In genomic region chr13:111165189-111165588, GRCh38 we compare ENCODE assay signal across 15 cellular contexts.
A peak's percentile ranks its signal among the peaks of the same experiment; 100 is the strongest.
DNase-seq lines count a peak whose midpoint lies in the region; ATAC-seq and TF ChIP-seq lines count a peak whose summit lies in the region.
"Had no signal": no experiment of that assay in that cellular context is flagged by ENCODE, and none has a peak within 500 bp of the region (broad histone marks: within the 10 kb centered on the region; RNA-seq: fewer than 3 reads in every experiment).

No MANE protein-coding gene starts in this region.

- H3K9me2 ChIP-seq in OCI-LY1 (ENCODE audit: low read depth, low read length): no peaks in the 10 kb centered on the region

- H3K79me2 ChIP-seq in OCI-LY1 (ENCODE audit: insufficient read depth, low read length): peaks cover 87% of the 10 kb centered on the region

- H3K9me3 ChIP-seq in OCI-LY1 (ENCODE audit: low read length): 0 out of 2 replicates have a peak, but pooled peaks cover under 1% of the 10 kb centered on the region
- H3K9me3 ChIP-seq: A549, right lobe of liver, upper lobe of right lung had no signal

- DNase-seq in GM06990 (ENCODE audit: extremely low read depth, insufficient read length): no peak
- DNase-seq in stimulated activated naive CD4-positive, alpha-beta T cell treated with Interleukin-2 at 50 U/mL for 16 hours (lab: John Stamatoyannopoulos, UW): no peak
- no peak for DNase-seq in activated naive CD4-positive, alpha-beta T cell treated with anti-CD3 and anti-CD28 coated beads, Interleukin-2, amount 50 U/mL, for 16 hours
- no peak for DNase-seq in activated effector memory CD4-positive, alpha-beta T cell treated with anti-CD3 and anti-CD28 coated beads, Interleukin-2, amount 50 U/mL, for 16 hours
- DNase-seq: amniotic stem cell, HCEC 1CT, NCI-H1092, right lobe of liver, SHP77 treated with DMSO at 0.1 percent for 48 hours, upper lobe of right lung had no signal

- no peak for TF ChIP-seq CTCF in GM06990 (IDR thresholded peaks at IDR 0.05; ENCODE audit: insufficient read depth, low read length, poor library complexity, severe bottlenecking)
- no peak for TF ChIP-seq CTCF in OCI-LY1 (IDR thresholded peaks at IDR 0.05; ENCODE audit: low read length)

- H3K27ac ChIP-seq in OCI-LY1 (ENCODE audit: low read depth, low read length, poor library complexity, severe bottlenecking): peak overlapping the region; percentile 88
- H3K27ac ChIP-seq: A549, right lobe of liver, upper lobe of right lung had no signal

- H3F3A ChIP-seq in OCI-LY1 (ENCODE audit: insufficient read depth, low read length): no peaks in the 10 kb centered on the region

- ATAC-seq in GM19455 (IDR thresholded peaks at IDR 0.05; ENCODE audit: unreplicated experiment) (peak; percentile 49), HG02870 (IDR thresholded peaks at IDR 0.05; ENCODE audit: unreplicated experiment) (peak; percentile 21), HG03457 (IDR thresholded peaks at IDR 0.05; ENCODE audit: unreplicated experiment) (no peak)
- ATAC-seq: A549, upper lobe of right lung had no signal

- peak overlapping the region; percentile 40; the same call in 1 of the 2 replicates for H3K9ac ChIP-seq in OCI-LY1 (ENCODE audit: low read length)

- no peaks in the 10 kb centered on the region for H3K27me3 ChIP-seq in GM06990 (replicated peaks; ENCODE audit: control insufficient read depth, insufficient read depth, low read length)
- no peaks in the 10 kb centered on the region for H3K27me3 ChIP-seq in OCI-LY1 (ENCODE audit: insufficient read depth, low read length)
- H3K27me3 ChIP-seq: right lobe of liver, upper lobe of right lung had no signal

- no peak overlapping the region for H2AFZ ChIP-seq in OCI-LY1 (ENCODE audit: low read length)

- H3K4me3 ChIP-seq in GM06990 (replicated peaks; ENCODE audit: low read depth, low read length) (peak overlapping the region; percentile 22), OCI-LY1 (ENCODE audit: low read depth, low read length, poor library complexity, severe bottlenecking) (peak overlapping the region; percentile 38)
- H3K4me3 ChIP-seq: A549, right lobe of liver, upper lobe of right lung had no signal

- peaks cover 72% of the 10 kb centered on the region for H3K4me1 ChIP-seq in OCI-LY1 (ENCODE audit: insufficient read depth, low read length, severe bottlenecking)
- H3K4me1 ChIP-seq: A549, right lobe of liver had no signal

- peaks cover 19% of the 10 kb centered on the region for H3K36me3 ChIP-seq in GM06990 (ENCODE audit: control insufficient read depth, insufficient read depth, low read length)
- H3K36me3 ChIP-seq in OCI-LY1 (ENCODE audit: insufficient read depth, low read length): peaks cover 42% of the 10 kb centered on the region
- H3K36me3 ChIP-seq: right lobe of liver, upper lobe of right lung had no signal

- peak overlapping the region; percentile 62 for H3K4me2 ChIP-seq in OCI-LY1 (ENCODE audit: low read length)
- H3K4me2 ChIP-seq: A549 had no signal

- no peaks in the 10 kb centered on the region for H4K20me1 ChIP-seq in OCI-LY1 (ENCODE audit: insufficient read depth, low read length)
